Comparison of ENCODE assay signal across 1 cellular context in genomic region chr3:4983739-4984510, GRCh38.
TF ChIP-seq lines count a peak whose summit lies in the region.

No MANE protein-coding gene starts in this region.

TF ChIP-seq in K562, 482 proteins besides CTCF, POLR2A, EP300 and RAD21 (continued from another document):
- TF ChIP-seq MITF (IDR thresholded peaks at IDR 0.05), result no peak
- no peak for TF ChIP-seq SREBF1 (IDR thresholded peaks at IDR 0.05; ENCODE audit: borderline replicate concordance, low read depth, low read length)
- no peak for TF ChIP-seq NFE2 (IDR thresholded peaks at IDR 0.05; ENCODE audit: low read depth)
- peak; percentile 46; the same call in 1 of the 2 replicates for TF ChIP-seq MYNN (IDR thresholded peaks at IDR 0.05)
- no peak for TF ChIP-seq MYNN (CRISPR knock-in tag; IDR thresholded peaks at IDR 0.05)
- no peak for TF ChIP-seq TSHZ1 (CRISPR knock-in tag; IDR thresholded peaks at IDR 0.05)
- TF ChIP-seq ARID2 (IDR thresholded peaks at IDR 0.05), result no peak
- TF ChIP-seq SMAD3 (CRISPR knock-in tag; conservative IDR thresholded peaks at IDR 0.05), result no peak; the same call in 1 of the 2 replicates
- TF ChIP-seq VEZF1 (CRISPR knock-in tag; IDR thresholded peaks at IDR 0.05), result no peak
- TF ChIP-seq ZNF551 (CRISPR knock-in tag; IDR thresholded peaks at IDR 0.05), result no peak
- no peak for TF ChIP-seq PHB2 (IDR thresholded peaks at IDR 0.05; ENCODE audit: low read depth)
- TF ChIP-seq BDP1 (IDR thresholded peaks at IDR 0.05; ENCODE audit: insufficient read depth, insufficient read length), result no peak
- TF ChIP-seq RBM14 (IDR thresholded peaks at IDR 0.05; ENCODE audit: borderline replicate concordance, insufficient read depth, low read depth, low read length), result no peak
- TF ChIP-seq PHF20 (IDR thresholded peaks at IDR 0.05; ENCODE audit: partially characterized antibody), result no peak
- no peak for TF ChIP-seq CBFB (CRISPR knock-in tag; IDR thresholded peaks at IDR 0.05)
- TF ChIP-seq DDX20 (tag; IDR thresholded peaks at IDR 0.05; ENCODE audit: low read depth), result no peak
- TF ChIP-seq FIP1L1 (IDR thresholded peaks at IDR 0.05; ENCODE audit: low read depth, low read length, poor library complexity, severe bottlenecking), result no peak
- TF ChIP-seq NR0B1 (IDR thresholded peaks at IDR 0.05; ENCODE audit: partially characterized antibody), result no peak
- no peak for TF ChIP-seq KLF13 (tag; IDR thresholded peaks at IDR 0.05; ENCODE audit: borderline replicate concordance, low read depth)
- TF ChIP-seq HBP1 (CRISPR knock-in tag; IDR thresholded peaks at IDR 0.05), result peak; percentile 55; the same call in 1 of the 2 replicates
- peak; percentile 7; the same call in 1 of the 2 replicates for TF ChIP-seq XRCC5 (IDR thresholded peaks at IDR 0.05; ENCODE audit: low read depth, low read length)
- no peak for TF ChIP-seq FOSL1 (tag; conservative IDR thresholded peaks at IDR 0.05)
- TF ChIP-seq ARHGAP35 (IDR thresholded peaks at IDR 0.05; ENCODE audit: partially characterized antibody), result no peak
- no peak for TF ChIP-seq ZFP91 (CRISPR knock-in tag; IDR thresholded peaks at IDR 0.05)
- TF ChIP-seq KHSRP (IDR thresholded peaks at IDR 0.05), result no peak
- no peak for TF ChIP-seq XRCC3 (IDR thresholded peaks at IDR 0.05)
- no peak for TF ChIP-seq ZNF584 (CRISPR knock-in tag; IDR thresholded peaks at IDR 0.05; ENCODE audit: low read depth)
- TF ChIP-seq DLX4 (CRISPR knock-in tag; IDR thresholded peaks at IDR 0.05), result no peak
- 0 out of 2 replicates have a peak, but pooled peaks have one; percentile 26 for TF ChIP-seq GABPB1 (CRISPR knock-in tag; IDR thresholded peaks at IDR 0.05)
- no peak; the same call in 1 of the 2 replicates for TF ChIP-seq CHD2 (IDR thresholded peaks at IDR 0.05; ENCODE audit: low read depth, low read length)
- TF ChIP-seq C11orf30 (IDR thresholded peaks at IDR 0.05; ENCODE audit: low read depth), result no peak
- TF ChIP-seq ZC3H4 (CRISPR knock-in tag; IDR thresholded peaks at IDR 0.05; ENCODE audit: borderline replicate concordance), result no peak
- TF ChIP-seq BRF2 (IDR thresholded peaks at IDR 0.05; ENCODE audit: borderline replicate concordance, insufficient read depth, insufficient read length), result no peak
- no peak for TF ChIP-seq SNRNP70 (optimal IDR thresholded peaks at IDR 0.05; ENCODE audit: low read depth, low read length)
- TF ChIP-seq TRIM28 (IDR thresholded peaks at IDR 0.05), result no peak
- TF ChIP-seq E4F1 (CRISPR knock-in tag; IDR thresholded peaks at IDR 0.05; ENCODE audit: borderline replicate concordance), result 0 out of 2 replicates have a peak, but pooled peaks have one; percentile 58
- no peak; the same call in 1 of the 2 replicates for TF ChIP-seq TFE3 (CRISPR knock-in tag; IDR thresholded peaks at IDR 0.05)
- TF ChIP-seq ZNF586 (CRISPR knock-in tag; conservative IDR thresholded peaks at IDR 0.05), result no peak
